In genomic region chr11:96215826-96216225, GRCh38 we compare ENCODE assay signal across 9 cellular contexts.
DNase-seq lines count a peak whose midpoint lies in the region; ATAC-seq and TF ChIP-seq lines count a peak whose summit lies in the region.
"Had no signal": no experiment of that assay in that cellular context is flagged by ENCODE, and none has a peak within 500 bp of the region (broad histone marks: within the 10 kb centered on the region; RNA-seq: fewer than 3 reads in every experiment).

No MANE protein-coding gene starts in this region.

- H3K9me2 ChIP-seq in OCI-LY1 (ENCODE audit: low read depth, low read length): no peaks in the 10 kb centered on the region

- DNase-seq in Caco-2: no peak
- no peak for DNase-seq in dorsolateral prefrontal cortex
- DNase-seq in psoas muscle: no peak
- no peak for DNase-seq in COLO829 (ENCODE audit: low spot score)
- no peak for DNase-seq in mesenteric fat pad (ENCODE audit: low spot score)

- peak overlapping the region; percentile 48 for H3K9ac ChIP-seq in OCI-LY1 (ENCODE audit: low read length)

- peaks cover 8% of the 10 kb centered on the region; the same call in 1 of the 2 replicates for H3F3A ChIP-seq in OCI-LY1 (ENCODE audit: insufficient read depth, low read length)

- peak overlapping the region; percentile 5 for H3K27ac Mint-ChIP-seq in Caco-2 (ENCODE audit: unreplicated experiment)

- no peak overlapping the region for H2AFZ ChIP-seq in OCI-LY1 (ENCODE audit: low read length)

- peaks cover 5% of the 10 kb centered on the region for H3K36me3 Mint-ChIP-seq in Caco-2 (ENCODE audit: insufficient read depth, unreplicated experiment)

- no peaks in the 10 kb centered on the region for H3K27me3 Mint-ChIP-seq in Caco-2 (ENCODE audit: insufficient read depth, unreplicated experiment)

- no peaks in the 10 kb centered on the region for H3K36me3 ChIP-seq in Caco-2 (ENCODE audit: control insufficient read depth, insufficient read depth, low read length)
- H3K36me3 ChIP-seq in OCI-LY1 (ENCODE audit: insufficient read depth, low read length): no peaks in the 10 kb centered on the region
- no peaks in the 10 kb centered on the region for H3K36me3 ChIP-seq in psoas muscle (ENCODE audit: insufficient read depth in 1 of 2, low read depth in 1 of 2)

- no peak for TF ChIP-seq CTCF in Caco-2 (IDR thresholded peaks at IDR 0.05; ENCODE audit: insufficient read depth in 1 of 2, low read depth in 1 of 2, low read length in 1 of 2, severe bottlenecking in 1 of 2, unreplicated experiment in 1 of 2)
- TF ChIP-seq CTCF in OCI-LY1 (IDR thresholded peaks at IDR 0.05; ENCODE audit: low read length): no peak
- no peak for TF ChIP-seq CTCF in dorsolateral prefrontal cortex (IDR thresholded peaks at IDR 0.05 in 54 of 56, conservative IDR thresholded peaks at IDR 0.05 in 2 of 56; ENCODE audit: low read depth in 1 of 56, partially characterized antibody in 56 of 56)
- no peak for TF ChIP-seq CTCF in psoas muscle (IDR thresholded peaks at IDR 0.05)

- no TSS peak for BruUV-seq in Caco-2 (replicated peaks; lab: Mats Ljungman, UMichigan)

- H4K20me1 ChIP-seq in OCI-LY1 (ENCODE audit: insufficient read depth, low read length): no peaks in the 10 kb centered on the region

- H3K4me1 ChIP-seq in Caco-2: peaks cover 51% of the 10 kb centered on the region
- H3K4me1 ChIP-seq in OCI-LY1 (ENCODE audit: insufficient read depth, low read length, severe bottlenecking): peaks cover 87% of the 10 kb centered on the region
- peaks cover 11% of the 10 kb centered on the region for H3K4me1 ChIP-seq in psoas muscle

- CTCF ChIA-PET in Caco-2 (lab: Charles Lee): no interaction called here

- POLR2A ChIA-PET in Caco-2 (lab: Charles Lee): no interaction called here

- peak overlapping the region; percentile 99 for H3K27ac ChIP-seq in OCI-LY1 (ENCODE audit: low read depth, low read length, poor library complexity, severe bottlenecking)
- peak overlapping the region in 38 of 59 donors; percentile 0 to 83 (median 49) for H3K27ac ChIP-seq in dorsolateral prefrontal cortex
- peak overlapping the region; percentile 37 for H3K27ac ChIP-seq in psoas muscle

- H3K4me2 ChIP-seq in OCI-LY1 (ENCODE audit: low read length): peak overlapping the region; percentile 61

- H3K9me3 ChIP-seq in Caco-2: no peaks in the 10 kb centered on the region
- H3K9me3 ChIP-seq in OCI-LY1 (ENCODE audit: low read length): no peaks in the 10 kb centered on the region
- H3K9me3 ChIP-seq in psoas muscle: no peaks in the 10 kb centered on the region

- intact Hi-C loops in Caco-2 (cut with micrococcal nuclease; ENCODE audit: unreplicated experiment): no loop called here
- intact Hi-C loops in dorsolateral prefrontal cortex (cut with DNase I): no loop called here
- intact Hi-C loops in psoas muscle (cut with DNase I): no loop called here

- peaks cover 44% of the 10 kb centered on the region for H3K4me1 Mint-ChIP-seq in Caco-2 (ENCODE audit: low read depth, unreplicated experiment)

- H3K4me3 ChIP-seq in Caco-2 (ENCODE audit: low read depth, low read length): no peak overlapping the region
- no peak overlapping the region for H3K4me3 ChIP-seq in OCI-LY1 (ENCODE audit: low read depth, low read length, poor library complexity, severe bottlenecking)
- H3K4me3 ChIP-seq in dorsolateral prefrontal cortex: no peak overlapping the region
- no peak overlapping the region for H3K4me3 ChIP-seq in psoas muscle

- ATAC-seq in psoas muscle (no peak), GM18907 (IDR thresholded peaks at IDR 0.05; ENCODE audit: unreplicated experiment) (no peak), GM19351 (IDR thresholded peaks at IDR 0.05; ENCODE audit: unreplicated experiment) (no peak)
- ATAC-seq: HCT116 had no signal

- no peaks in the 10 kb centered on the region for H3K27me3 ChIP-seq in Caco-2 (replicated peaks; ENCODE audit: control insufficient read depth, insufficient read depth, low read length)
- H3K27me3 ChIP-seq in OCI-LY1 (ENCODE audit: insufficient read depth, low read length): no peaks in the 10 kb centered on the region
- no peaks in the 10 kb centered on the region for H3K27me3 ChIP-seq in dorsolateral prefrontal cortex
- no peaks in the 10 kb centered on the region for H3K27me3 ChIP-seq in psoas muscle (ENCODE audit: insufficient read depth in 3 of 3, low read length in 2 of 3)

- H3K4me3 Mint-ChIP-seq in Caco-2 (ENCODE audit: unreplicated experiment): no peak overlapping the region

- no peaks in the 10 kb centered on the region for H3K9me3 Mint-ChIP-seq in Caco-2 (ENCODE audit: unreplicated experiment)

- no peaks in the 10 kb centered on the region for H3K79me2 ChIP-seq in OCI-LY1 (ENCODE audit: insufficient read depth, low read length)

Comparison
In these comparisons a context has a peak if more than half of its experiments do, and no peak if none do; other contexts are left out.
1. H3K27ac ChIP-seq: peak in every context shown above with its lines; median percentile 99 in OCI-LY1; 49 in dorsolateral prefrontal cortex; 37 in psoas muscle.